In the genomic region with DNA sequence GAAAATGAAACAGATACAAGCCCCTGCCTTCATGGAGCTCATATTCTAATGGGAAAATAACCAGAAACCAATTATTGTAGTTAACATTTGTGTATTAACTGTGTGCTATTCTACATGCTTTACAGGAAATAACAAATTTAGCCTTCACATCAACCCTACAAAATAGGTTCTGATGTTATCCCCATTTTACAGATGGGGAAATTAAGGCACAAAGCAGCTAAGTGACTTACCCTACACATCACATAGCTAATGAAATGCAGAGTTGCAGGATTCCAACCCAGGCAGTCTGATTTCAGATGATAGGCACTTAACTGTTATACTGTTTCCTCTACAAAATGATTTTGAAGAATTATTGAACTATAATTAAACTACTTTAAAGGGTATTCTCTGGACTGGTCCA, we compare ENCODE assay signal across 35 cellular contexts.
"Had no signal": no experiment of that assay in that cellular context is flagged by ENCODE, and none has a peak within 500 bp of the region (broad histone marks: within the 10 kb centered on the region; RNA-seq: fewer than 3 reads in every experiment).

No MANE protein-coding gene starts in this region.

- H3K4me2 ChIP-seq: KMS-11 had no signal

- H3K9me3 ChIP-seq: MG63 had no signal

- H3K27ac ChIP-seq: KMS-11 had no signal

- H3K4me3 ChIP-seq: MG63 had no signal

- DNase-seq: Karpas-422, Kasumi-1, MG63, MM.1S, MV-4-11, NCI-H1048, NCI-H1092, NCI-H1092 treated with DMSO at 0.1 percent for 48 hours, NCI-H1105, NCI-H1105 treated with DMSO at 0.1 percent for 48 hours, NCI-H1417, NCI-H1417 treated with DMSO at 0.1 percent for 48 hours, NCI-H1436, NCI-H1436 treated with DMSO at 0.1 percent for 48 hours, NCI-H146, NCI-H1694, NCI-H1694 treated with DMSO at 0.1 percent for 48 hours, NCI-H187, NCI-H187 treated with DMSO at 0.1 percent for 48 hours, NCI-H1930, NCI-H2029, NCI-H2029 treated with DMSO at 0.1 percent for 48 hours, NCI-H2081, NCI-H2081 treated with DMSO at 0.1 percent for 48 hours, NCI-H2107, NCI-H2171, NCI-H2171 treated with DMSO at 0.1 percent for 48 hours, NCI-H2227 treated with DMSO at 0.1 percent for 48 hours, NCI-H226, NCI-H345, NCI-H446, NCI-H446 treated with DMSO at 0.1 percent for 48 hours, NCI-H510A, NCI-H510A treated with DMSO at 0.1 percent for 48 hours had no signal

- H3K27me3 ChIP-seq: MG63 had no signal

- H3K9ac ChIP-seq: KMS-11 had no signal
